ENCODE assay signal across 9 cellular contexts in the genomic region with DNA sequence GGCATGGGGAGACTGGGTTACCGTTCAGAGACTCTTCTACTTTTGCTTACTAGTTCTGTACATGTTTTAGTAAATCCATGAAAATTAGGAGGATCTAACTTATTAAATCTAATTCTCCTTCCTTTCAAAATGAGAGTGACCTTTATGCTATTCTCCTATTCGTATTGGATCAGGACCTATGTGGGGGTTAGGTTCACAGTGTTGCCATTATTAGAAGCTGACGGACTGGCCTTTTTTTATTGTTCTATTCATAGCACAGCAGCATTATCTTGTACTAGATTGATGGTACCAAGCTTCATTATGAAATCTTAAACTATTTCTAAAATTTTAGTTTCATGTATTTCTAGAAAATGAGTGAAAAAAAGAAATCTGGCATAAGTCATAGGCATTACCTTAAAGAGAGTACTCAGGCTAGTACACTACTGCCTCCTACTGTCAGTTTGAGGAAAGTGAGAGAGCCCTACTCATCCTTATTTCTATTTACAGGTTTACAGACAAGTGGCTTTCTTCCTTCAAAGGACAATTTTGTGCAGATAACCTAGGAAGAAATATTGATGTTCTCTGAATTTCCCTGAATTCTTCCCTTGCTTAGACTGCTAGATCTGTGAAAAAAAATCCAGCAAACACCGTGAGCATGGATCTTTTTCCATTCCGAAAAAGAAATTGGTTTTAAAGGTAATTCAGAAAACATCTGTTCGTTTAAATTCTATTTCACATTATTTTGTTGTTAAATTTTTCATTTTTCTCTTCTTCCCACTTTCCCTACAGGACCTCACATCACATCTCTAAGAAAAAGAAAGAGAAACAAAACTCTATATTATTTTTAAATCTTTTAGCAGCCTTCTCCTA.
DNase-seq lines count a peak whose midpoint lies in the region; ATAC-seq and TF ChIP-seq lines count a peak whose summit lies in the region.
"Had no signal": no experiment of that assay in that cellular context is flagged by ENCODE, and none has a peak within 500 bp of the region (broad histone marks: within the 10 kb centered on the region; RNA-seq: fewer than 3 reads in every experiment).

No MANE protein-coding gene starts in this region.

- H3K27ac ChIP-seq in GM23248 = no peak overlapping the region

- H3K4me3 ChIP-seq in GM23248 (no peak overlapping the region), LNCaP clone FGC (ENCODE audit: low read depth, low read length) (no peak overlapping the region), fibroblast of villous mesenchyme (ENCODE audit: low read depth, low read length) (no peak overlapping the region)

- H3K9me3 Mint-ChIP-seq in progenitor cell of endocrine pancreas (ENCODE audit: low read depth) = no peaks in the 10 kb centered on the region
- H3K9me3 Mint-ChIP-seq: activated naive CD4-positive, alpha-beta T cell treated with anti-CD3 and anti-CD28 coated beads, Interleukin-2, amount 50 U/mL, for 24 hours had no signal

- WGBS in GM23248 (ENCODE audit: low coverage in 1 of 2, low lambda C conversion rate in 2 of 2, missing lambda C conversion rate in 2 of 2), 2 experiments = 86 to 88% methylated on average over 6 of the region's 6 CpGs

- in situ Hi-C loops in GM23248 (cut with MboI) = loop anchor here (10.0 kb wide), 1 partner anchor 227 kb away; no protein-coding TSS in a partner anchor

- H3K9me3 ChIP-seq in GM23248 (ENCODE audit: low read depth) = no peaks in the 10 kb centered on the region

- H3K4me1 Mint-ChIP-seq in progenitor cell of endocrine pancreas (ENCODE audit: low read depth) = no peaks in the 10 kb centered on the region
- H3K4me1 Mint-ChIP-seq: activated naive CD4-positive, alpha-beta T cell treated with anti-CD3 and anti-CD28 coated beads, Interleukin-2, amount 50 U/mL, for 24 hours had no signal

- H3K4me2 ChIP-seq in GM23248 (ENCODE audit: unreplicated experiment) = no peak overlapping the region

- peak; percentile 74 for TF ChIP-seq CTCF in LNCaP clone FGC (IDR thresholded peaks at IDR 0.05; ENCODE audit: control insufficient read depth, extremely low read depth, insufficient read depth)
- peak; percentile 84 for TF ChIP-seq CTCF in fibroblast of villous mesenchyme (IDR thresholded peaks at IDR 0.05; ENCODE audit: insufficient read depth, low read depth, low read length)
- peak; percentile 95 for TF ChIP-seq CTCF in progenitor cell of endocrine pancreas (IDR thresholded peaks at IDR 0.05; ENCODE audit: unreplicated experiment)

- DNase-seq in NCI-H2081 (lab: John Stamatoyannopoulos, UW) (peak; percentile 19 to 57), NCI-H2081 treated with DMSO at 0.1 percent for 48 hours (lab: John Stamatoyannopoulos, UW) (no peak), GM23248 (peak; percentile 53), LNCaP clone FGC (ENCODE audit: low read depth) (no peak), SW480 (ENCODE audit: low spot score) (peak; percentile 51), fibroblast of villous mesenchyme (ENCODE audit: low read depth) (peak; percentile 59), progenitor cell of endocrine pancreas (ENCODE audit: low spot score, unreplicated experiment) (no peak)

- H3K36me3 Mint-ChIP-seq in progenitor cell of endocrine pancreas (ENCODE audit: insufficient read depth) = no peaks in the 10 kb centered on the region
- H3K36me3 Mint-ChIP-seq: activated naive CD4-positive, alpha-beta T cell treated with anti-CD3 and anti-CD28 coated beads, Interleukin-2, amount 50 U/mL, for 24 hours had no signal

- no peak overlapping the region for H3K9ac ChIP-seq in GM23248

- no peak overlapping the region for H2AFZ ChIP-seq in GM23248

- H3K27me3 Mint-ChIP-seq in progenitor cell of endocrine pancreas = no peaks in the 10 kb centered on the region
- H3K27me3 Mint-ChIP-seq: activated naive CD4-positive, alpha-beta T cell treated with anti-CD3 and anti-CD28 coated beads, Interleukin-2, amount 50 U/mL, for 24 hours had no signal

- no peak overlapping the region for H3K27ac Mint-ChIP-seq in progenitor cell of endocrine pancreas
- H3K27ac Mint-ChIP-seq: activated naive CD4-positive, alpha-beta T cell treated with anti-CD3 and anti-CD28 coated beads, Interleukin-2, amount 50 U/mL, for 24 hours had no signal

- H3K79me2 ChIP-seq in GM23248 (ENCODE audit: insufficient read depth) = no peaks in the 10 kb centered on the region

- H3K4me1 ChIP-seq in GM23248 (ENCODE audit: insufficient read depth) = no peaks in the 10 kb centered on the region

- no peaks in the 10 kb centered on the region for H4K20me1 ChIP-seq in GM23248 (ENCODE audit: insufficient read depth)

- H3K4me3 Mint-ChIP-seq in progenitor cell of endocrine pancreas (ENCODE audit: low read depth) = no peak overlapping the region
- H3K4me3 Mint-ChIP-seq: activated naive CD4-positive, alpha-beta T cell treated with anti-CD3 and anti-CD28 coated beads, Interleukin-2, amount 50 U/mL, for 24 hours had no signal

- no peaks in the 10 kb centered on the region for H3K9me2 ChIP-seq in GM23248 (ENCODE audit: insufficient read depth)

- no peaks in the 10 kb centered on the region for H3K27me3 ChIP-seq in GM23248 (replicated peaks; ENCODE audit: insufficient read depth)

- no peaks in the 10 kb centered on the region for H3F3A ChIP-seq in GM23248 (ENCODE audit: insufficient read depth)

- H3K36me3 ChIP-seq in GM23248 (ENCODE audit: low read depth) = no peaks in the 10 kb centered on the region

- ATAC-seq in HG03139 (IDR thresholded peaks at IDR 0.05; ENCODE audit: unreplicated experiment) = no peak

Comparison
In these comparisons a context has a peak if more than half of its experiments do, and no peak if none do; other contexts are left out.
1. DNase-seq: peak in NCI-H2081 (2 of 2), GM23248 (single experiment), SW480 (single experiment) and fibroblast of villous mesenchyme (single experiment); none in NCI-H2081 treated with DMSO at 0.1 percent for 48 hours (single experiment), LNCaP clone FGC (single experiment) and progenitor cell of endocrine pancreas (single experiment).
2. Peak in every context shown above with its lines, with median percentiles within 50 percentile points of each other: CTCF ChIP-seq.